ENCODE assay signal across 20 cellular contexts in genomic region chr13:24192036-24192810, GRCh38. TPM values are rescaled to one million over a fixed set of nuclear protein-coding genes. Genes with fewer than 3 reads are reported as not detected.
DNase-seq lines count a peak whose midpoint lies in the region; ATAC-seq, FAIRE-seq and TF ChIP-seq lines count a peak whose summit lies in the region.
"Had no signal": no experiment of that assay in that cellular context is flagged by ENCODE, and none has a peak within 500 bp of the region (broad histone marks: within the 10 kb centered on the region; RNA-seq: fewer than 3 reads in every experiment).

No MANE protein-coding gene starts in this region.

- H3K23me2 ChIP-seq in H9 (ENCODE audit: insufficient read length, low read depth, low read length, poor library complexity, severe bottlenecking), result no peaks in the 10 kb centered on the region

- H3K18ac ChIP-seq in H9 (ENCODE audit: insufficient read length, low read depth, low read length), result peak overlapping the region; percentile 49

- H3K4me1 ChIP-seq in H9 (ENCODE audit: insufficient read depth, low read length), result peaks cover 6% of the 10 kb centered on the region; the same call in 1 of the 2 replicates
- no peaks in the 10 kb centered on the region for H3K4me1 ChIP-seq in endothelial cell of umbilical vein (ENCODE audit: control insufficient read depth, extremely low read depth, insufficient read depth, low read length)
- H3K4me1 ChIP-seq in sigmoid colon, result peaks cover 0 to 11% (median 0%) of the 10 kb centered on the region in 4 donors
- H3K4me1 ChIP-seq: heart left ventricle had no signal

- H3K27me3 ChIP-seq in H9 (ENCODE audit: insufficient read depth, low read length), result no peaks in the 10 kb centered on the region
- H3K27me3 ChIP-seq in endothelial cell of umbilical vein (ENCODE audit: control insufficient read depth in 2 of 2, insufficient read depth in 2 of 2, low read length in 2 of 2), result no peaks in the 10 kb centered on the region
- no peaks in the 10 kb centered on the region for H3K27me3 ChIP-seq in sigmoid colon
- H3K27me3 ChIP-seq: heart left ventricle, transverse colon had no signal

- no CpG with 5 or more reads among the region's 6 CpGs for WGBS in H9 (ENCODE audit: extremely low coverage, insufficient read length, low lambda C conversion rate)
- WGBS in sigmoid colon, 2 donors, result 71 to 93% methylated on average over 6 of the region's 6 CpGs

- H3K27me3 Mint-ChIP-seq in H9 (ENCODE audit: low read depth) (no peaks in the 10 kb centered on the region), progenitor cell of endocrine pancreas (no peaks in the 10 kb centered on the region)
- H3K27me3 Mint-ChIP-seq: B cell had no signal

- CTCF ChIA-PET in endothelial cell of umbilical vein (lab: Charles Lee), result no interaction called here

- TF ChIP-seq POLR2A in endothelial cell of umbilical vein (IDR thresholded peaks at IDR 0.05; ENCODE audit: low read depth, low read length) (no peak), sigmoid colon (IDR thresholded peaks at IDR 0.05) (no peak)

- H3K9me3 ChIP-seq in H9 (ENCODE audit: control insufficient read depth, low read depth, low read length) (no peaks in the 10 kb centered on the region), endothelial cell of umbilical vein (replicated peaks; ENCODE audit: control insufficient read depth, insufficient read depth, low read length) (no peaks in the 10 kb centered on the region), sigmoid colon (no peaks in the 10 kb centered on the region)
- H3K9me3 ChIP-seq: transverse colon had no signal

- peaks cover 0 to 16% (median 13%) of the 10 kb centered on the region in 3 experiments; a peak in 5 of 7 replicates for H3K36me3 Mint-ChIP-seq in H9 (ENCODE audit: insufficient read depth in 1 of 3, low read depth in 3 of 3)
- peaks cover 11% of the 10 kb centered on the region for H3K36me3 Mint-ChIP-seq in progenitor cell of endocrine pancreas (ENCODE audit: insufficient read depth)

- dilution Hi-C loops in endothelial cell of umbilical vein (cut with MboI; ENCODE audit: extremely low pct_ligation_motif_present, low sequenced_read_pairs), result no loop called here

- no peak overlapping the region for H3K27ac ChIP-seq in H9 (ENCODE audit: insufficient read length, low read depth, low read length)
- no peak overlapping the region for H3K27ac ChIP-seq in endothelial cell of umbilical vein (ENCODE audit: insufficient read depth, low read depth, low read length)
- no peak overlapping the region for H3K27ac ChIP-seq in sigmoid colon
- H3K27ac ChIP-seq: heart left ventricle, transverse colon, WERI-Rb-1 had no signal

- no peak overlapping the region for H3K23ac ChIP-seq in H9 (ENCODE audit: insufficient read length, low read depth, low read length)

- H4K8ac ChIP-seq in H9 (replicated peaks; ENCODE audit: insufficient read length, low read depth, low read length), result no peak overlapping the region

- POLR2A ChIA-PET in endothelial cell of umbilical vein (lab: Charles Lee), result no interaction called here

- H2BK20ac ChIP-seq in H9 (ENCODE audit: low read depth, low read length, poor library complexity, severe bottlenecking), result no peak overlapping the region

- H2BK5ac ChIP-seq in H9 (ENCODE audit: insufficient read length, low read length), result no peak overlapping the region

- no peaks in the 10 kb centered on the region for H4K20me1 ChIP-seq in H9 (ENCODE audit: control insufficient read depth, insufficient read depth, insufficient read length)
- H4K20me1 ChIP-seq in endothelial cell of umbilical vein (replicated peaks; ENCODE audit: control insufficient read depth, extremely low read depth, insufficient read depth, low read length), result no peaks in the 10 kb centered on the region

- H3K9ac ChIP-seq in H9 (ENCODE audit: extremely low read depth, insufficient read length, low read length) (no peak overlapping the region), endothelial cell of umbilical vein (replicated peaks; ENCODE audit: extremely low read depth, insufficient read depth, low read length) (no peak overlapping the region)

- ATAC-seq in HG03175 (IDR thresholded peaks at IDR 0.05; ENCODE audit: unreplicated experiment) (no peak), HG03439 (IDR thresholded peaks at IDR 0.05; ENCODE audit: unreplicated experiment) (no peak)
- ATAC-seq: HCT116; heart left ventricle; stimulated activated naive CD8-positive, alpha-beta T cell treated with anti-CD3 and anti-CD28 coated beads, Interleukin-15, Interleukin-2, amounts not matched to agents 100 U/mL and 50 U/mL, for 24 hours had no signal

- H3K4me3 ChIP-seq in endothelial cell of umbilical vein (replicated peaks in 1 of 3; ENCODE audit: insufficient read depth in 1 of 3, low read depth in 1 of 3, low read length in 3 of 3) (no peak overlapping the region), sigmoid colon (no peak overlapping the region)
- H3K4me3 ChIP-seq: heart left ventricle, transverse colon had no signal

- peak overlapping the region in 1 of 2 experiments; percentile 5; a peak in 1 of 5 replicates for H3K4me3 Mint-ChIP-seq in H9
- H3K4me3 Mint-ChIP-seq in progenitor cell of endocrine pancreas (ENCODE audit: low read depth), result no peak overlapping the region
- H3K4me3 Mint-ChIP-seq: B cell had no signal

- H3K27ac Mint-ChIP-seq in H9 (peak overlapping the region; percentile 0 to 77 (median 23); a peak in 5 of 7 replicates), progenitor cell of endocrine pancreas (peak overlapping the region; percentile 69)
- H3K27ac Mint-ChIP-seq: activated T-helper 2 cell treated with anti-CD3 and anti-CD28 coated beads, Interferon-gamma antibody, Interleukin-2, Interleukin-4, amounts not matched to agents 10 μg/mL and 5 μg/mL and 100 μg/mL, durations not matched to agents 14 hours and 24 hours and 36 hours; B cell had no signal

- H2BK12ac ChIP-seq in H9 (ENCODE audit: insufficient read length, low read depth, low read length), result no peak overlapping the region

- H3K36me3 ChIP-seq in endothelial cell of umbilical vein (ENCODE audit: control insufficient read depth in 2 of 2, extremely low read depth in 1 of 2, insufficient read depth in 2 of 2, low read length in 2 of 2) (no peaks in the 10 kb centered on the region), sigmoid colon (no peaks in the 10 kb centered on the region)
- H3K36me3 ChIP-seq: heart left ventricle, transverse colon, WERI-Rb-1 had no signal

- H4K91ac ChIP-seq in H9 (ENCODE audit: insufficient read length, low read depth, low read length), result no peak overlapping the region

- H2BK120ac ChIP-seq in H9 (ENCODE audit: low read depth, low read length, poor library complexity, severe bottlenecking), result no peak overlapping the region

- H3K9me3 Mint-ChIP-seq in H9 (peaks cover 7 to 10% of the 10 kb centered on the region in 2 experiments), progenitor cell of endocrine pancreas (ENCODE audit: low read depth) (peaks cover 7% of the 10 kb centered on the region)

- TF ChIP-seq CTCF in H9 (conservative IDR thresholded peaks at IDR 0.05) (no peak), endothelial cell of umbilical vein (IDR thresholded peaks at IDR 0.05; ENCODE audit: extremely low read depth in 1 of 2, insufficient read depth in 1 of 2, low read depth in 1 of 2, low read length in 2 of 2) (no peak), progenitor cell of endocrine pancreas (IDR thresholded peaks at IDR 0.05; ENCODE audit: unreplicated experiment) (no peak), sigmoid colon (IDR thresholded peaks at IDR 0.05) (no peak)

- H2AK5ac ChIP-seq in H9 (ENCODE audit: insufficient read length, low read length), result no peak overlapping the region

- H3K4me1 Mint-ChIP-seq in H9 (peaks cover 22% of the 10 kb centered on the region in 2 experiments), progenitor cell of endocrine pancreas (ENCODE audit: low read depth) (peaks cover 36% of the 10 kb centered on the region)

- H3K4me2 ChIP-seq in H9 (ENCODE audit: insufficient read depth, insufficient read length, low read length) (no peak overlapping the region), endothelial cell of umbilical vein (ENCODE audit: insufficient read depth, low read length) (no peak overlapping the region)

- no peaks in the 10 kb centered on the region for H3K9me1 ChIP-seq in endothelial cell of umbilical vein (replicated peaks; ENCODE audit: control insufficient read depth, extremely low read depth, insufficient read depth, low read length)

- H2BK15ac ChIP-seq in H9 (ENCODE audit: low read depth, low read length), result no peak overlapping the region

- no peak overlapping the region for H3K4ac ChIP-seq in H9 (ENCODE audit: low read depth, low read length)

- no peak overlapping the region for H3K56ac ChIP-seq in H9 (ENCODE audit: insufficient read length, low read depth, low read length)

- H2AFZ ChIP-seq in H9 (ENCODE audit: low read length) (no peak overlapping the region), endothelial cell of umbilical vein (ENCODE audit: low read depth, low read length) (no peak overlapping the region)

- peak overlapping the region; percentile 75; the same call in 1 of the 2 replicates for H3K14ac ChIP-seq in H9 (ENCODE audit: insufficient read depth, low read length)

- no peak overlapping the region for H3T11ph ChIP-seq in H9 (ENCODE audit: low read length)

- BruUV-seq in endothelial cell of umbilical vein (replicated peaks; lab: Mats Ljungman, UMichigan), result no TSS peak

- H4K5ac ChIP-seq in H9 (ENCODE audit: insufficient read length, low read depth, low read length), result no peak overlapping the region

- TF ChIP-seq EP300 in sigmoid colon (IDR thresholded peaks at IDR 0.05), result no peak

- no peak for FAIRE-seq in endothelial cell of umbilical vein (lab: Jason Lieb, UNC)
- FAIRE-seq: HTR-8/SVneo, keratinocyte had no signal

- intact Hi-C loops in endothelial cell of umbilical vein (cut with micrococcal nuclease) (no loop called here), sigmoid colon (cut with DNase I) (no loop called here)

- DNase-seq in H9, result peak; percentile 36
- peak; percentile 73 for DNase-seq in NCI-H510A treated with DMSO at 0.1 percent for 48 hours (lab: John Stamatoyannopoulos, UW)
- peak; percentile 26 for DNase-seq in endothelial cell of umbilical vein (ENCODE audit: low read depth, low spot score)
- DNase-seq in progenitor cell of endocrine pancreas (ENCODE audit: low spot score, unreplicated experiment), result no peak
- DNase-seq in sigmoid colon, result no peak
- DNase-seq: DMS153; heart left ventricle; NCI-H187 treated with DMSO at 0.1 percent for 48 hours; stimulated activated CD4-positive, alpha-beta T cell treated with anti-CD3 and anti-CD28 coated beads, Interleukin-15, amount 100 ng/mL, for 24 hours; stimulated activated naive CD8-positive, alpha-beta T cell treated with anti-CD3 and anti-CD28 coated beads, Interleukin-15, Interleukin-2, amounts not matched to agents 100 U/mL and 50 U/mL, for 24 hours; SW 1271; transverse colon; WERI-Rb-1 had no signal

- H3K79me2 ChIP-seq in H9 (ENCODE audit: insufficient read depth, low read length), result peaks cover 2% of the 10 kb centered on the region; the same call in 1 of the 2 replicates
- no peaks in the 10 kb centered on the region for H3K79me2 ChIP-seq in endothelial cell of umbilical vein (ENCODE audit: control insufficient read depth, insufficient read depth, low read length)

- no peaks in the 10 kb centered on the region for H3K79me1 ChIP-seq in H9 (ENCODE audit: insufficient read depth, low read depth, low read length, poor library complexity, severe bottlenecking)

RNA-seq across cellular contexts. Expression of gene SPATA13, which starts 31.7 kb away (rescaled TPM):
- total RNA-seq in H9 (2021) (12.6 and 14.1 TPM in 2 replicates), endothelial cell of umbilical vein (12.9 and 13.3 TPM in 2 replicates), progenitor cell of endocrine pancreas (32.5 and 35.8 TPM in 2 replicates), sigmoid colon (10 to 100 TPM; 16.1 to 29.4 (median 21.7) TPM)
- polyA plus RNA-seq in endothelial cell of umbilical vein (5.3 and 6.6 TPM in 2 replicates), sigmoid colon (10 to 100 TPM; 15.6 to 20.6 (median 18.1) TPM)
- 3.3 and 3.5 TPM in 2 replicates for polyA plus RNA-seq in endothelial cell of umbilical vein (2011; cell fraction: cytosol; rRNA removed)
- 16.3 and 19.5 TPM in 2 replicates for polyA plus RNA-seq in endothelial cell of umbilical vein (2011; cell fraction: nucleus; rRNA removed)
- polyA plus RNA-seq in endothelial cell of umbilical vein (2012), result 7.7 and 7.8 TPM in 2 replicates
- 9.5 and 10.9 TPM in 2 replicates for polyA minus RNA-seq in endothelial cell of umbilical vein
- polyA minus RNA-seq in endothelial cell of umbilical vein (2011; cell fraction: cytosol; rRNA and poly(A)+ RNA removed), result 8.3 TPM
- polyA minus RNA-seq in endothelial cell of umbilical vein (2011; cell fraction: nucleus; rRNA and poly(A)+ RNA removed), result 9.8 and 17.5 TPM in 2 replicates

Comparison
In these comparisons a context has a peak if more than half of its experiments do, and no peak if none do; other contexts are left out.
1. DNase-seq: peak in H9 (single experiment), NCI-H510A treated with DMSO at 0.1 percent for 48 hours (single experiment) and endothelial cell of umbilical vein (single experiment); none in progenitor cell of endocrine pancreas (single experiment) and sigmoid colon (single experiment).